Comparison of ENCODE assay signal across 11 cellular contexts in the genomic region with DNA sequence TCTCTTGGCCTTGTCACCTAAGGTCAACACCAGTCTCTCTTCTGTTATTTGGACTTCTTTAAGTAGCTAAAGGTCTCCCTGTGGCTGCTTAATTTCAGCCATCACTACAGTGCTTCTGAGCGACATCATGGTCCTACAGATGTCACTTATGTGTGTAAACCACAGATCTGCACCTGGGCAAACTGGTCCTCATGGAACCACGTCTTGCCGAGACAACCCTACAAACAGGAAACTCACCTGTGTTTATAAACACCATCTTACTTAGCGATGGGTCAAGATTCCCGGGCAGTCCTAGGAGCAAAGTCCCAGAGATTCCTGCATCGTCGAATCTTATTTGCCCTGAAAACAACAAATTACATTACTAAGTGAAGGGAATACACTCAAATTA. TPM values are rescaled to one million over a fixed set of nuclear protein-coding genes. Genes with fewer than 3 reads are reported as not detected.
DNase-seq lines count a peak whose midpoint lies in the region; ATAC-seq, FAIRE-seq and TF ChIP-seq lines count a peak whose summit lies in the region.
"Had no signal": no experiment of that assay in that cellular context is flagged by ENCODE, and none has a peak within 500 bp of the region (broad histone marks: within the 10 kb centered on the region; RNA-seq: fewer than 3 reads in every experiment).

No MANE protein-coding gene starts in this region.

- CTCF ChIA-PET in Panc1 (lab: Charles Lee) (no interaction called here), mammary epithelial cell (lab: Charles Lee; ENCODE audit: low non-redundant PET) (interaction anchor here (0.7 kb wide), 1 partner anchor 393 kb away, joined by 3 read pairs; no protein-coding TSS in a partner anchor)

- H3K4me1 ChIP-seq in Panc1 (ENCODE audit: control insufficient read depth, insufficient read depth, low read length) (peaks cover 51% of the 10 kb centered on the region), mammary epithelial cell (ENCODE audit: insufficient read depth, low read length) (peaks cover 54% of the 10 kb centered on the region), smooth muscle cell (ENCODE audit: low read depth) (peaks cover 14% of the 10 kb centered on the region), lower lobe of right lung (peaks cover 22% of the 10 kb centered on the region)

- TF ChIP-seq POLR2A in GM18505 (IDR thresholded peaks at IDR 0.05; ENCODE audit: borderline replicate concordance, extremely low read depth, insufficient read depth, insufficient read length): no peak

- 26% methylated on average over 7 of the region's 7 CpGs for WGBS in mammary epithelial cell (ENCODE audit: low coverage, missing lambda C conversion rate)
- WGBS in smooth muscle cell (ENCODE audit: low lambda C conversion rate): 64% methylated on average over 7 of the region's 7 CpGs

- no peak for ATAC-seq in Panc1
- no peak for ATAC-seq in lower lobe of right lung
- ATAC-seq in GM18505 (IDR thresholded peaks at IDR 0.05; ENCODE audit: unreplicated experiment): no peak
- ATAC-seq in GM21786 (IDR thresholded peaks at IDR 0.05; ENCODE audit: unreplicated experiment): no peak

- H3K27ac ChIP-seq in Panc1 (ENCODE audit: low read length): peak overlapping the region; percentile 88
- peak overlapping the region; percentile 90 for H3K27ac ChIP-seq in mammary epithelial cell (ENCODE audit: insufficient read depth, low read depth, low read length)
- H3K27ac ChIP-seq in smooth muscle cell (ENCODE audit: low read depth): peak overlapping the region; percentile 75
- H3K27ac ChIP-seq in lower lobe of right lung: no peak overlapping the region

- H4K20me1 ChIP-seq in mammary epithelial cell (ENCODE audit: insufficient read depth, low read length) (no peaks in the 10 kb centered on the region), smooth muscle cell (ENCODE audit: low read depth) (no peaks in the 10 kb centered on the region)

- intact Hi-C loops in Panc1 (cut with micrococcal nuclease; ENCODE audit: unreplicated experiment): no loop called here
- intact Hi-C loops in mammary epithelial cell (cut with micrococcal nuclease): loop anchor here (5.0 kb wide), 1 partner anchor 290 kb away; no protein-coding TSS in a partner anchor
- intact Hi-C loops in lower lobe of right lung (cut with DNase I): no loop called here

- peak; percentile 42 for FAIRE-seq in GM19239 (lab: Jason Lieb, UNC)

- H3K4me3 ChIP-seq in Panc1 (ENCODE audit: low read depth in 2 of 2, low read length in 2 of 2) (no peak overlapping the region), mammary epithelial cell (replicated peaks in 1 of 3; ENCODE audit: insufficient read depth in 1 of 3, low read depth in 2 of 3, low read length in 3 of 3) (no peak overlapping the region), smooth muscle cell (no peak overlapping the region), lower lobe of right lung (no peak overlapping the region)

- H3K79me2 ChIP-seq in mammary epithelial cell (ENCODE audit: insufficient read depth, low read length) (no peaks in the 10 kb centered on the region), smooth muscle cell (ENCODE audit: low read depth) (no peaks in the 10 kb centered on the region)

- in situ Hi-C loops in Panc1 (cut with HindIII; ENCODE audit: low pct_unique_long_range_greater_than_20kb, low sequenced_read_pairs): no loop called here
- in situ Hi-C loops in mammary epithelial cell (cut with MboI; ENCODE audit: low sequenced_read_pairs in 2 of 2): no loop called here

- POLR2A ChIA-PET in Panc1 (lab: Charles Lee): no interaction called here

- BruUV-seq in Panc1 (replicated peaks; lab: Mats Ljungman, UMichigan) (no TSS peak), mammary epithelial cell (replicated peaks; lab: Mats Ljungman, UMichigan) (no TSS peak)

- H3K27me3 ChIP-seq in Panc1 (ENCODE audit: control insufficient read depth, insufficient read depth, low read length): no peaks in the 10 kb centered on the region
- H3K27me3 ChIP-seq in mammary epithelial cell (ENCODE audit: insufficient read depth, low read length): no peaks in the 10 kb centered on the region
- H3K27me3 ChIP-seq in smooth muscle cell (ENCODE audit: low read depth): no peaks in the 10 kb centered on the region
- H3K27me3 ChIP-seq in lower lobe of right lung (ENCODE audit: low read depth): no peaks in the 10 kb centered on the region

- H3K36me3 ChIP-seq in Panc1 (ENCODE audit: control insufficient read depth, insufficient read depth, low read length) (no peaks in the 10 kb centered on the region), mammary epithelial cell (ENCODE audit: insufficient read depth, low read length) (no peaks in the 10 kb centered on the region), smooth muscle cell (ENCODE audit: low read depth) (no peaks in the 10 kb centered on the region), lower lobe of right lung (no peaks in the 10 kb centered on the region)

- no peak for TF ChIP-seq CTCF in Panc1 (IDR thresholded peaks at IDR 0.05)
- no peak for TF ChIP-seq CTCF in mammary epithelial cell (conservative IDR thresholded peaks at IDR 0.05 in 1 of 2, IDR thresholded peaks at IDR 0.05 in 1 of 2; ENCODE audit: extremely low read depth in 1 of 2, insufficient read depth in 1 of 2, low read depth in 1 of 2, low read length in 2 of 2)
- TF ChIP-seq CTCF in smooth muscle cell (IDR thresholded peaks at IDR 0.05; ENCODE audit: borderline replicate concordance, insufficient read depth, poor library complexity, severe bottlenecking): no peak
- no peak for TF ChIP-seq CTCF in lower lobe of right lung (IDR thresholded peaks at IDR 0.05)

- DNase-seq in GM19239 (ENCODE audit: insufficient read length, low spot score): no peak
- DNase-seq in Panc1 (ENCODE audit: low read depth, low spot score): no peak
- DNase-seq in mammary epithelial cell: no peak
- no peak for DNase-seq in smooth muscle cell (lab: John Stamatoyannopoulos, UW; ENCODE audit: unreplicated experiment)
- DNase-seq in lower lobe of right lung: no peak
- no peak for DNase-seq in stimulated activated CD4-positive, alpha-beta T cell treated with anti-CD3 and anti-CD28 coated beads, Interleukin-2, amount 100 ng/mL, for 48 hours
- DNase-seq: NCI-H1105 treated with DMSO at 0.1 percent for 48 hours, NCI-H446, SHP77 treated with DMSO at 0.1 percent for 48 hours had no signal

- dilution Hi-C loops in mammary epithelial cell (cut with HindIII; ENCODE audit: low sequenced_read_pairs): no loop called here

- peaks cover 18% of the 10 kb centered on the region for H3F3A ChIP-seq in smooth muscle cell (ENCODE audit: low read depth)

- peak overlapping the region; percentile 68 for H3K9ac ChIP-seq in mammary epithelial cell (ENCODE audit: insufficient read depth, low read length)
- H3K9ac ChIP-seq in smooth muscle cell (ENCODE audit: low read depth): no peak overlapping the region

- H2AFZ ChIP-seq in mammary epithelial cell (ENCODE audit: low read depth, low read length): no peak overlapping the region
- H2AFZ ChIP-seq in smooth muscle cell (ENCODE audit: low read depth): no peak overlapping the region

- H3K9me3 ChIP-seq in Panc1 (ENCODE audit: control insufficient read depth, insufficient read depth, low read depth, low read length) (no peaks in the 10 kb centered on the region), mammary epithelial cell (replicated peaks; ENCODE audit: insufficient read depth, low read length) (no peaks in the 10 kb centered on the region), smooth muscle cell (replicated peaks; ENCODE audit: low read depth) (no peaks in the 10 kb centered on the region), lower lobe of right lung (no peaks in the 10 kb centered on the region)

- peak overlapping the region; percentile 68 for H3K4me2 ChIP-seq in mammary epithelial cell (ENCODE audit: insufficient read depth, low read depth, low read length)
- H3K4me2 ChIP-seq in smooth muscle cell: no peak overlapping the region

RNA-seq across cellular contexts. Expression of a gene that starts 27.8 kb away (rescaled TPM):
- total RNA-seq in Panc1 (2021; ENCODE audit: unreplicated experiment) (177 TPM), mammary epithelial cell (100 to 1,000 TPM in 1 of 2 donors, 10 to 100 TPM in 1; 95.4 to 268 TPM), smooth muscle cell (171 and 198 TPM in 2 replicates), lower lobe of right lung (242 TPM)
- 108 TPM for polyA plus RNA-seq in Panc1 (2012; ENCODE audit: insufficient read length)
- polyA plus RNA-seq in mammary epithelial cell (125 TPM), smooth muscle cell (519 and 728 TPM in 2 replicates)
- 330 TPM for polyA minus RNA-seq in mammary epithelial cell
